In the genomic region with DNA sequence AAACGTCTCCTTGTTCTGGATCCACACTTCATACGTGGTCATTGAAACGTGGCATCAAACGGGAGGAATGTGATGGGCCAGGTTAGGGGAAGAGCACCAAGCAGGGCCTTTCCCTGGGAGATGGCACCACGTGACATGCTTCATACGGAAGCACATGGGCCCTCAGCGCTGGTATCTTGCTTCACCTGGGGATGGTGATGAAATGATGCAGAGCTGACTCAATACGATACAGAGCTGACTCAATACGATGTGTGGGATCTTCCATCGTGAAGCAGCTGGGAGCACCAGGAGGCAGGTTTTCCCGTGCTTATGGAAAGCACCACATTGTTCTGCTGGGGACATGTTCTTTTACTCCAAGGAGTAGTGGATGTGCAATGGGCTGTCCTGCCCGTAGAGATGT, we compare ENCODE assay signal across 24 cellular contexts. TPM values are rescaled to one million over a fixed set of nuclear protein-coding genes. Genes with fewer than 3 reads are reported as not detected.
DNase-seq lines count a peak whose midpoint lies in the region; ATAC-seq, FAIRE-seq and TF ChIP-seq lines count a peak whose summit lies in the region.
"Had no signal": no experiment of that assay in that cellular context is flagged by ENCODE, and none has a peak within 500 bp of the region (broad histone marks: within the 10 kb centered on the region; RNA-seq: fewer than 3 reads in every experiment).

No MANE protein-coding gene starts in this region.

- H3K4me1 ChIP-seq in CD4-positive, alpha-beta memory T cell (ENCODE audit: insufficient read depth, low read length) = peaks cover 51% of the 10 kb centered on the region
- H3K4me1 ChIP-seq in PC-3 (ENCODE audit: insufficient read depth, low read length) = no peaks in the 10 kb centered on the region
- H3K4me1 ChIP-seq in body of pancreas = no peaks in the 10 kb centered on the region
- H3K4me1 ChIP-seq: HAP-1, thyroid gland had no signal

- H3K79me2 ChIP-seq in PC-3 (ENCODE audit: low read length) = no peaks in the 10 kb centered on the region

- WGBS in body of pancreas, 2 donors = 78 to 87% methylated on average over 12 of the region's 12 CpGs

- H3K27ac Mint-ChIP-seq in CD4-positive, alpha-beta memory T cell = peak overlapping the region; percentile 3 to 83 (median 48)

- peak overlapping the region in 3 of 8 donors; percentile 34 to 60 (median 39) for H3K4me3 Mint-ChIP-seq in CD4-positive, alpha-beta memory T cell
- H3K4me3 Mint-ChIP-seq: CD14-positive monocyte had no signal

- H3K9me3 ChIP-seq in CD4-positive, alpha-beta memory T cell (ENCODE audit: control insufficient read depth in 1 of 2, low read length in 2 of 2) = no peaks in the 10 kb centered on the region
- H3K9me3 ChIP-seq in PC-3 (ENCODE audit: low read length) (no peaks in the 10 kb centered on the region), body of pancreas (no peaks in the 10 kb centered on the region)
- H3K9me3 ChIP-seq: HAP-1, heart right ventricle, mucosa of descending colon, sigmoid colon, thyroid gland had no signal

- peaks cover 51 to 64% (median 57%) of the 10 kb centered on the region in 4 donors for H3K4me1 Mint-ChIP-seq in CD4-positive, alpha-beta memory T cell

- no peaks in the 10 kb centered on the region for H3K27me3 ChIP-seq in CD4-positive, alpha-beta memory T cell (ENCODE audit: insufficient read depth, low read length)
- H3K27me3 ChIP-seq in PC-3 (ENCODE audit: low read length) (peaks cover 88% of the 10 kb centered on the region), body of pancreas (no peaks in the 10 kb centered on the region)
- H3K27me3 ChIP-seq: sigmoid colon, thyroid gland had no signal

- H3K27me3 Mint-ChIP-seq in CD4-positive, alpha-beta memory T cell = no peaks in the 10 kb centered on the region

- TF ChIP-seq CTCF in PC-3 (conservative IDR thresholded peaks at IDR 0.05; ENCODE audit: low read depth, low read length) (no peak), epithelial cell of esophagus (IDR thresholded peaks at IDR 0.05; ENCODE audit: insufficient read depth, low read depth, low read length, missing control alignments) (no peak), GM20000 (IDR thresholded peaks at IDR 0.05; ENCODE audit: extremely low read depth, missing control alignments) (no peak), body of pancreas (IDR thresholded peaks at IDR 0.05) (no peak)

- H3K9ac ChIP-seq in PC-3 (ENCODE audit: low read length) = no peak overlapping the region

- no peaks in the 10 kb centered on the region for H3K36me3 Mint-ChIP-seq in CD4-positive, alpha-beta memory T cell

- H2AFZ ChIP-seq in PC-3 (ENCODE audit: low read length) = no peak overlapping the region

- no peaks in the 10 kb centered on the region for H3K9me2 ChIP-seq in PC-3 (replicated peaks; ENCODE audit: low read length)

- POLR2A ChIA-PET in CD4-positive, alpha-beta memory T cell (lab: Charles Lee; ENCODE audit: partially characterized antibody) = interaction anchor here (0.9 to 17.1 kb wide), 4 partner anchors 7 to 58 kb away, joined by 3 to 564 read pairs (median 28); partner anchors contain the start of gene TAGAP
- POLR2A ChIA-PET in PC-3 (lab: Charles Lee; ENCODE audit: unreplicated experiment) = no interaction called here

- CTCF ChIA-PET in CD4-positive, alpha-beta memory T cell (lab: Charles Lee; ENCODE audit: partially characterized antibody) = no interaction called here
- CTCF ChIA-PET in PC-3 (lab: Charles Lee) = no interaction called here

- no peak for ATAC-seq in PC-3
- ATAC-seq in body of pancreas = no peak
- ATAC-seq: mucosa of descending colon had no signal

- no peak for DNase-seq in CD4-positive, alpha-beta memory T cell
- DNase-seq in GM12892 (ENCODE audit: insufficient read length) (no peak), PC-3 (peak; percentile 10), epithelial cell of esophagus (ENCODE audit: low read depth) (peak; percentile 58), GM20000 (ENCODE audit: low spot score) (no peak), NCI-H524 (lab: John Stamatoyannopoulos, UW) (no peak), body of pancreas (no peak), NCI-H2227 treated with DMSO at 0.1 percent for 48 hours (lab: John Stamatoyannopoulos, UW) (no peak)
- DNase-seq: DMS79 treated with DMSO at 0.1 percent for 48 hours; dorsolateral prefrontal cortex; heart right ventricle; KBM-7; kidney glomerular epithelial cell; mucosa of descending colon; NCI-H1105; NK-92 treated with Interleukin-12 subunit alpha and Interleukin-12 subunit beta, amount 100 ng/mL, for 24 hours; SHP77; sigmoid colon; stimulated activated CD4-positive, alpha-beta T cell treated with anti-CD3 and anti-CD28 coated beads, Interleukin-2, amount 100 ng/mL, for 48 hours; stimulated activated CD8-positive, alpha-beta memory T cell treated with anti-CD3 and anti-CD28 coated beads, Interleukin-4, amount 100 ng/mL, for 48 hours; thyroid gland had no signal

- no peak overlapping the region for H3K4me2 ChIP-seq in PC-3 (ENCODE audit: low read length)

- H3K27ac ChIP-seq in CD4-positive, alpha-beta memory T cell (ENCODE audit: low read depth, low read length) = no peak overlapping the region
- H3K27ac ChIP-seq in PC-3 (ENCODE audit: low read length) (no peak overlapping the region), body of pancreas (no peak overlapping the region)
- H3K27ac ChIP-seq: dorsolateral prefrontal cortex, thyroid gland had no signal

- no TSS peak for BruUV-seq in PC-3 (replicated peaks; lab: Mats Ljungman, UMichigan)

- no peak overlapping the region for H3K4me3 ChIP-seq in CD4-positive, alpha-beta memory T cell (ENCODE audit: low read length in 2 of 2)
- no peak overlapping the region for H3K4me3 ChIP-seq in PC-3 (ENCODE audit: low read length)
- H3K4me3 ChIP-seq in epithelial cell of esophagus (ENCODE audit: low read length) = no peak overlapping the region
- no peak overlapping the region for H3K4me3 ChIP-seq in body of pancreas
- H3K4me3 ChIP-seq: dorsolateral prefrontal cortex, HAP-1, heart right ventricle, mucosa of descending colon, sigmoid colon, thyroid gland had no signal

- H3K9me3 Mint-ChIP-seq in CD4-positive, alpha-beta memory T cell = peaks cover 0 to 2% (median 0%) of the 10 kb centered on the region in 8 donors
- H3K9me3 Mint-ChIP-seq: CD14-positive monocyte had no signal

- intact Hi-C loops in CD4-positive, alpha-beta memory T cell (cut with micrococcal nuclease) = no loop called here
- intact Hi-C loops in PC-3 (cut with micrococcal nuclease) = no loop called here
- intact Hi-C loops in body of pancreas (cut with DNase I) = no loop called here

- no peaks in the 10 kb centered on the region for H4K20me1 ChIP-seq in PC-3 (ENCODE audit: low read length)

- no peaks in the 10 kb centered on the region for H3K36me3 ChIP-seq in CD4-positive, alpha-beta memory T cell (ENCODE audit: insufficient read depth, low read length)
- H3K36me3 ChIP-seq in PC-3 (ENCODE audit: low read depth, low read length) (no peaks in the 10 kb centered on the region), body of pancreas (replicated peaks in 1 of 2; ENCODE audit: insufficient read depth in 1 of 2, low read depth in 2 of 2) (no peaks in the 10 kb centered on the region)
- H3K36me3 ChIP-seq: HAP-1, heart right ventricle, sigmoid colon, thyroid gland had no signal

- FAIRE-seq in GM12892 (lab: Jason Lieb, UNC) = peak; percentile 80
- FAIRE-seq: astrocyte had no signal

- no peaks in the 10 kb centered on the region for H3F3A ChIP-seq in PC-3 (ENCODE audit: low read length, unreplicated experiment)

- TF ChIP-seq POLR2A in GM12892 (IDR thresholded peaks at IDR 0.05; ENCODE audit: low read depth, low read length) (no peak), body of pancreas (IDR thresholded peaks at IDR 0.05) (no peak)

RNA-seq across cellular contexts. Expression of gene TAGAP, which starts 22.5 kb away (rescaled TPM):
- 100 to 1,000 TPM; 160 to 161 TPM for total RNA-seq in CD4-positive, alpha-beta memory T cell
- 100 to 1,000 TPM; 215 to 276 TPM for polyA plus RNA-seq in CD4-positive, alpha-beta memory T cell
- polyA plus RNA-seq in GM12892 (2012; ENCODE audit: missing spikeins) = 7.1 TPM
- total RNA-seq in PC-3 (2014; rRNA removed) (not detected in 2 replicates), body of pancreas (1 to 10 TPM in 1 of 2 donors, under 1 TPM in 1; 0.99 to 2.3 TPM)

Comparison
In these comparisons a context has a peak if more than half of its experiments do, and no peak if none do; other contexts are left out.
1. DNase-seq: peak in PC-3 (single experiment) and epithelial cell of esophagus (single experiment); none in CD4-positive, alpha-beta memory T cell (0 of 5), GM12892 (single experiment), GM20000 (single experiment), NCI-H524 (0 of 2), body of pancreas (0 of 4) and NCI-H2227 treated with DMSO at 0.1 percent for 48 hours (single experiment).
2. RNA of gene TAGAP, which starts 22.5 kb away (total RNA-seq): 160 to 161 TPM in CD4-positive, alpha-beta memory T cell; 0.99 to 2.3 TPM in body of pancreas and not detected in PC-3; every median in the first group is over 10 times any median in the second.